In the genomic region with DNA sequence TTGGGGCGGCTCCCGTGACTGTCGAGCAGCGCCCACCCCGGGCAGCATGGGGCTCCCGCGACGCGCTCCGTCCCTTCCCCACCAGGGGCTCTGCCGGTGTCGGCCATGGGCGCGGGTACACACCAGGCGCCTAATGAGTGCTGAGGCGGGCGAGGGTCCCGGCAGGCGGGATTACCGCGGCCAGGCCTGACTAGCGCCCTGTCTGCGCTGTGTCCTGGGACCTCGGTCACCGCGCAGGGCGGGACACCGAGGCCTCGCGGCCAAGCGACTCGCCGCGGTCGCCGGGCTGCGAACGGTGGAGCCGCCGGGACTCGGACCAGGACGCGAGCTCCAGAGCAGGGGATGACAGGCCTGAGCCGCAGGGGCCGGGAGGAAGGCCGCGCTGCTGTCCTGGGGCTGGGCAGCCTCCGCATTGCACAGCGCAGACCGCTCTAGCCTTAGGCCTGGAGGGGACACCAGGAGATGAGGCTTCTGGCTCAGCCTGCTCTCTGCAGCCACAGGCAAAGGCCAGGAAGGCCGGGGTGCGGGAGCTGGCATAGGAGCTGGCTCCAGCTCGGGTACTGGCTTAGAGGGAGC, we compare ENCODE assay signal across 8 cellular contexts. TPM values are rescaled to one million over a fixed set of nuclear protein-coding genes. Genes with fewer than 3 reads are reported as not detected.
DNase-seq lines count a peak whose midpoint lies in the region; ATAC-seq and TF ChIP-seq lines count a peak whose summit lies in the region.

No MANE protein-coding gene starts in this region.

- peaks cover 21 to 25% of the 10 kb centered on the region in 2 experiments for H3K36me3 ChIP-seq in SK-N-SH (replicated peaks in 1 of 2; ENCODE audit: control insufficient read depth in 1 of 2, insufficient read depth in 2 of 2, low read length in 1 of 2)
- H3K36me3 ChIP-seq in esophagus (ENCODE audit: control insufficient read depth in 2 of 2, insufficient read depth in 2 of 2, low read length in 1 of 2): peaks cover 8 to 23% of the 10 kb centered on the region in 2 donors

- peaks cover 65% of the 10 kb centered on the region for H3K79me2 ChIP-seq in SK-N-SH (ENCODE audit: insufficient read depth)

- TF ChIP-seq CTCF in SK-N-SH (IDR thresholded peaks at IDR 0.05): no peak

- H3K27ac ChIP-seq in SK-N-SH (ENCODE audit: low read depth in 2 of 2, low read length in 1 of 2): no peak overlapping the region; a peak in 1 of 4 replicates
- peak overlapping the region; percentile 24 to 83 for H3K27ac ChIP-seq in esophagus (ENCODE audit: low read depth in 2 of 2, low read length in 1 of 2)

- H3K27me3 ChIP-seq in SK-N-SH (ENCODE audit: insufficient read depth) (no peaks in the 10 kb centered on the region), esophagus (ENCODE audit: control insufficient read depth in 1 of 2, insufficient read depth in 2 of 2, low read length in 2 of 2) (no peaks in the 10 kb centered on the region)

- H3K36me3 Mint-ChIP-seq in activated T-cell treated with anti-CD3 and anti-CD28 coated beads, Interleukin-2, amount 50 U/mL, for 24 hours (ENCODE audit: low read depth): peaks cover 41% of the 10 kb centered on the region
- H3K36me3 Mint-ChIP-seq in naive thymus-derived CD8-positive, alpha-beta T cell: peaks cover 6 to 32% (median 21%) of the 10 kb centered on the region in 3 donors

- peaks cover 47% of the 10 kb centered on the region for H3K4me1 Mint-ChIP-seq in activated T-cell treated with anti-CD3 and anti-CD28 coated beads, Interleukin-2, amount 50 U/mL, for 24 hours (ENCODE audit: low read depth)
- peaks cover 14 to 38% (median 29%) of the 10 kb centered on the region in 4 donors for H3K4me1 Mint-ChIP-seq in naive thymus-derived CD8-positive, alpha-beta T cell

- H3K27me3 Mint-ChIP-seq in activated T-cell treated with anti-CD3 and anti-CD28 coated beads, Interleukin-2, amount 50 U/mL, for 24 hours: no peaks in the 10 kb centered on the region
- H3K27me3 Mint-ChIP-seq in naive thymus-derived CD8-positive, alpha-beta T cell: no peaks in the 10 kb centered on the region

- peak; percentile 21 for ATAC-seq in HG02870 (IDR thresholded peaks at IDR 0.05; ENCODE audit: unreplicated experiment)
- peak in 1 of 2 donors; percentile 6 for ATAC-seq in naive thymus-derived CD8-positive, alpha-beta T cell

- peaks cover 23% of the 10 kb centered on the region for H3F3A ChIP-seq in SK-N-SH (replicated peaks; ENCODE audit: insufficient read depth)

- H3K9me3 Mint-ChIP-seq in activated T-cell treated with anti-CD3 and anti-CD28 coated beads, Interleukin-2, amount 50 U/mL, for 24 hours: no peaks in the 10 kb centered on the region
- H3K9me3 Mint-ChIP-seq in naive thymus-derived CD8-positive, alpha-beta T cell: no peaks in the 10 kb centered on the region

- TF ChIP-seq RAD21 in SK-N-SH (IDR thresholded peaks at IDR 0.05; ENCODE audit: low read length): no peak

- peak overlapping the region; percentile 95 for H3K9ac ChIP-seq in SK-N-SH

- no peaks in the 10 kb centered on the region for H3K9me3 ChIP-seq in SK-N-SH
- no peaks in the 10 kb centered on the region for H3K9me3 ChIP-seq in esophagus (ENCODE audit: control insufficient read depth in 2 of 2, insufficient read depth in 1 of 2, low read depth in 1 of 2, low read length in 1 of 2)

- peaks cover 41% of the 10 kb centered on the region for H4K20me1 ChIP-seq in SK-N-SH (ENCODE audit: insufficient read depth)

- CTCF ChIA-PET in SK-N-SH (lab: Yijun Ruan, JAX): interaction anchor here (0.5 to 6.8 kb wide), 23 partner anchors 8 to 318 kb away, joined by 3 to 99 read pairs (median 5); partner anchors contain the start of genes DIPK1B, LCN10, LCN8 and NPDC1

- TF ChIP-seq EP300 in SK-N-SH (IDR thresholded peaks at IDR 0.05; ENCODE audit: borderline replicate concordance in 1 of 2, low read depth in 1 of 2, low read length in 1 of 2): no peak

- H3K27ac Mint-ChIP-seq in activated T-cell treated with anti-CD3 and anti-CD28 coated beads, Interleukin-2, amount 50 U/mL, for 24 hours: no peak overlapping the region
- H3K27ac Mint-ChIP-seq in naive thymus-derived CD8-positive, alpha-beta T cell: peak overlapping the region in 1 of 10 donors; percentile 97

- H3K4me3 ChIP-seq in SK-N-SH (ENCODE audit: low read depth in 2 of 2, low read length in 1 of 2): peak overlapping the region; percentile 83 to 85
- peak overlapping the region; percentile 90 to 95 for H3K4me3 ChIP-seq in esophagus (ENCODE audit: low read depth in 1 of 2, low read length in 2 of 2)

- POLR2A ChIA-PET in SK-N-SH (lab: Yijun Ruan, JAX): interaction anchor here (0.5 to 5.2 kb wide), 19 partner anchors 7 to 436 kb away, joined by 3 to 51 read pairs (median 3); partner anchors contain the start of gene LCN8
- POLR2A ChIA-PET in naive thymus-derived CD8-positive, alpha-beta T cell (lab: Charles Lee): interaction anchor here (0.5 to 3.5 kb wide), 34 partner anchors 9 to 512 kb away, joined by 3 to 38 read pairs (median 5); partner anchors contain the start of genes DNLZ, LCN10, LCN8 and MAN1B1

- H3K4me2 ChIP-seq in SK-N-SH: peak overlapping the region; percentile 84

- peak; percentile 66 for DNase-seq in activated T-cell treated with anti-CD3 and anti-CD28 coated beads, Interleukin-2, amount 50 U/mL, for 24 hours
- DNase-seq in activated T-cell treated with anti-CD3 and anti-CD28 coated beads, Interleukin-2, amount 50 U/mL, for 1 hour: no peak
- DNase-seq in SK-N-SH (peak; percentile 77), NCI-H2029 treated with DMSO at 0.1 percent for 48 hours (lab: John Stamatoyannopoulos, UW) (no peak), NCI-H1694 (lab: John Stamatoyannopoulos, UW) (no peak)
- DNase-seq in naive thymus-derived CD8-positive, alpha-beta T cell: peak in 1 of 10 donors; percentile 19

- WGBS in SK-N-SH (ENCODE audit: low lambda C conversion rate): 51% methylated on average over 3 of the region's 53 CpGs
- WGBS in esophagus, 2 donors: 2 to 4% methylated on average over 51 to 53 of the region's 53 CpGs

- H3K9me2 ChIP-seq in SK-N-SH: no peaks in the 10 kb centered on the region

- H3K4me3 Mint-ChIP-seq in activated T-cell treated with anti-CD3 and anti-CD28 coated beads, Interleukin-2, amount 50 U/mL, for 24 hours: peak overlapping the region; percentile 71
- peak overlapping the region in 7 of 10 donors; percentile 2 to 97 (median 64) for H3K4me3 Mint-ChIP-seq in naive thymus-derived CD8-positive, alpha-beta T cell

- H2AFZ ChIP-seq in SK-N-SH (ENCODE audit: low read depth): peak overlapping the region; percentile 84

- H3K4me1 ChIP-seq in SK-N-SH (ENCODE audit: control insufficient read depth in 1 of 2, insufficient read depth in 2 of 2, low read depth in 1 of 2, low read length in 1 of 2): peaks cover 12 to 28% of the 10 kb centered on the region in 2 experiments; a peak in 2 of 4 replicates
- H3K4me1 ChIP-seq in esophagus (ENCODE audit: control insufficient read depth in 2 of 2, insufficient read depth in 2 of 2, low read length in 1 of 2): peaks cover 3 to 20% of the 10 kb centered on the region in 2 donors

TF ChIP-seq in SK-N-SH, 30 proteins besides CTCF, POLR2A, EP300 and RAD21 (continues in another document):
- TF ChIP-seq JUND (IDR thresholded peaks at IDR 0.05) (no peak), RXRA (IDR thresholded peaks at IDR 0.05; ENCODE audit: borderline replicate concordance, low read depth) (no peak)

RNA-seq across cellular contexts. Expression of gene LCN10, which starts 14.1 kb away (rescaled TPM):
- polyA plus RNA-seq in SK-N-SH (2012; rRNA removed) (not detected in 2 replicates), esophagus (10 to 100 TPM in 1 of 2 donors, 1 to 10 TPM in 1; 5.3 to 14.9 TPM)
- polyA plus RNA-seq in SK-N-SH (2012; cell fraction: cytosol; rRNA removed): not detected in 2 replicates
- polyA plus RNA-seq in SK-N-SH (2012; cell fraction: nucleus; rRNA removed): not detected in 2 replicates
- 10 to 100 TPM; 11.0 to 11.1 TPM for total RNA-seq in naive thymus-derived CD8-positive, alpha-beta T cell
- 1 to 10 TPM in 2 of 3 donors, under 1 TPM in 1; 0.60 to 6.6 (median 3.1) TPM for polyA plus RNA-seq in naive thymus-derived CD8-positive, alpha-beta T cell

RNA-seq across cellular contexts. Expression of gene DIPK1B, which starts 16.3 kb away (rescaled TPM):
- 24.5 and 27.1 TPM in 2 replicates for polyA plus RNA-seq in SK-N-SH (2012; rRNA removed)
- 10.2 and 18.9 TPM in 2 replicates for polyA plus RNA-seq in SK-N-SH (2012; cell fraction: cytosol; rRNA removed)
- 29.2 and 33.2 TPM in 2 replicates for polyA plus RNA-seq in SK-N-SH (2012; cell fraction: nucleus; rRNA removed)
- 1 to 10 TPM; 1.6 to 2.5 TPM for polyA plus RNA-seq in esophagus
- 1 to 10 TPM in 1 of 2 experiments, under 1 TPM in 1; 0.58 to 1.1 TPM for total RNA-seq in naive thymus-derived CD8-positive, alpha-beta T cell
- under 1 TPM in 1 of 3 donors, not detected in 2; 0.07 TPM for polyA plus RNA-seq in naive thymus-derived CD8-positive, alpha-beta T cell

RNA-seq across cellular contexts. Expression of gene LCN6, which starts 19.7 kb away (rescaled TPM):
- polyA plus RNA-seq in SK-N-SH (2012; rRNA removed): not detected in 2 replicates
- polyA plus RNA-seq in SK-N-SH (2012; cell fraction: cytosol; rRNA removed): not detected in 2 replicates
- polyA plus RNA-seq in SK-N-SH (2012; cell fraction: nucleus; rRNA removed): not detected in 2 replicates
- 10 to 100 TPM in 1 of 2 donors, 1 to 10 TPM in 1; 9.0 to 14.4 TPM for polyA plus RNA-seq in esophagus
- not detected for total RNA-seq in naive thymus-derived CD8-positive, alpha-beta T cell
- not detected for polyA plus RNA-seq in naive thymus-derived CD8-positive, alpha-beta T cell

RNA-seq across cellular contexts. Expression of gene LCN8, which starts 29.4 kb away (rescaled TPM):
- polyA plus RNA-seq in SK-N-SH (2012; rRNA removed) (not detected in 2 replicates), esophagus (not detected)
- not detected in 2 replicates for polyA plus RNA-seq in SK-N-SH (2012; cell fraction: cytosol; rRNA removed)
- polyA plus RNA-seq in SK-N-SH (2012; cell fraction: nucleus; rRNA removed): 0.02 TPM in 1 of 2 replicates, not detected in the other
- total RNA-seq in naive thymus-derived CD8-positive, alpha-beta T cell: 1 to 10 TPM; 1.4 to 2.6 TPM
- polyA plus RNA-seq in naive thymus-derived CD8-positive, alpha-beta T cell: not detected

RNA-seq across cellular contexts. Expression of gene LCN15, which starts 35.7 kb away (rescaled TPM):
- polyA plus RNA-seq in SK-N-SH (2012; rRNA removed) (0.08 TPM in 1 of 2 replicates, not detected in the other), esophagus (not detected)
- polyA plus RNA-seq in SK-N-SH (2012; cell fraction: cytosol; rRNA removed): not detected in 2 replicates
- 0.04 and 0.06 TPM in 2 replicates for polyA plus RNA-seq in SK-N-SH (2012; cell fraction: nucleus; rRNA removed)
- not detected for total RNA-seq in naive thymus-derived CD8-positive, alpha-beta T cell
- polyA plus RNA-seq in naive thymus-derived CD8-positive, alpha-beta T cell: not detected

Comparison
In these comparisons a context has a peak if more than half of its experiments do, and no peak if none do; other contexts are left out.
1. DNase-seq: peak in activated T-cell treated with anti-CD3 and anti-CD28 coated beads, Interleukin-2, amount 50 U/mL, for 24 hours (single experiment) and SK-N-SH (single experiment); none in activated T-cell treated with anti-CD3 and anti-CD28 coated beads, Interleukin-2, amount 50 U/mL, for 1 hour (single experiment), NCI-H2029 treated with DMSO at 0.1 percent for 48 hours (single experiment) and NCI-H1694 (single experiment).
2. H3K27ac ChIP-seq: peak in esophagus (2 of 2); none in SK-N-SH (0 of 2).
3. RNA of gene LCN6, which starts 19.7 kb away (polyA plus RNA-seq): 9.0 to 14.4 TPM in esophagus; not detected in SK-N-SH and not detected in naive thymus-derived CD8-positive, alpha-beta T cell; every median in the first group is over 4 times any median in the second.